Comparison of ENCODE assay signal across 23 cellular contexts in the genomic region with DNA sequence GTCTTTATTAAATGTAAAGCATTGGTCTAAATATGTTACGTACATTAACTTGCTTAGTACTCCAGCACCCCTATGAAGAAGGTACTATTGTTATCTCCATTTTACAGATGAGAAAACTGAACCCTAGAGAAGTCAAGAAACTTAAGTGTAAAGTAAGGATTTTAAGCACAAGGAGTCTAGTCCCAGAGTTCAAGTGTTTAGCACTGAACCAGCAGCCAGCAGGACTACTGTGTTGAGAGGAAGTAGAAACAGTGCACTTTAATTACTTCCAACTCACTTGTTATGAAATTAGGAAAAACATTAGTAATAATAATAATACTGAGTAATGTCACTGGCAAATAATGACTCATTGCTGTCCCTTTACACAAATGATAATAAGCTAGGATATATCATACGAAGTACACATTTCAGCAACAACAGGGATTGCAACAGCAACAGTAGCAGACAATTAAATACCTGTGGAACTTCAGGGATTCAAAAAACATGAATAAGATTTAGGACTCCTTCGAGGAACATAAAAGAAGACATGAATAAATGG.
"Had no signal": no experiment of that assay in that cellular context is flagged by ENCODE, and none has a peak within 500 bp of the region (broad histone marks: within the 10 kb centered on the region; RNA-seq: fewer than 3 reads in every experiment).

No MANE protein-coding gene starts in this region.

- H3K4me3 ChIP-seq: coronary artery, esophagus squamous epithelium, gastrocnemius medialis, heart right ventricle, left lung, lower lobe of right lung had no signal

- H3K27ac ChIP-seq: coronary artery, epithelial cell of prostate, esophagus squamous epithelium, gastrocnemius medialis, heart right ventricle, left lung, lower lobe of right lung had no signal

- H3K4me1 Mint-ChIP-seq: naive thymus-derived CD4-positive, alpha-beta T cell had no signal

- H3K36me3 Mint-ChIP-seq: naive thymus-derived CD4-positive, alpha-beta T cell had no signal

- H3K27me3 Mint-ChIP-seq: effector memory CD8-positive, alpha-beta T cell; naive thymus-derived CD4-positive, alpha-beta T cell had no signal

- H3K36me3 ChIP-seq: esophagus squamous epithelium, gastrocnemius medialis, heart right ventricle, left lung, lower lobe of right lung had no signal

- H3K4me1 ChIP-seq: esophagus squamous epithelium, gastrocnemius medialis, heart right ventricle, left lung, lower lobe of right lung had no signal

- H3K9me3 ChIP-seq: esophagus squamous epithelium, gastrocnemius medialis, heart right ventricle, left lung, lower lobe of right lung had no signal

- H3K27ac Mint-ChIP-seq: effector memory CD8-positive, alpha-beta T cell; endodermal cell; naive thymus-derived CD4-positive, alpha-beta T cell had no signal

- H3K4me3 Mint-ChIP-seq: effector memory CD8-positive, alpha-beta T cell; endodermal cell; naive thymus-derived CD4-positive, alpha-beta T cell had no signal

- H3K27me3 ChIP-seq: esophagus squamous epithelium, gastrocnemius medialis, left lung had no signal

- DNase-seq: dermis blood vessel endothelial cell; effector CD8-positive, alpha-beta T cell; effector memory CD8-positive, alpha-beta T cell; endodermal cell; erythroblast; esophagus squamous epithelium; foreskin fibroblast; foreskin melanocyte; gastrocnemius medialis; glutamatergic neuron; head of caudate nucleus; heart right ventricle; hippocampal formation; left cardiac atrium; left lung; left ventricle myocardium superior; lower lobe of right lung; mesenchymal stem cell; midbrain; naive thymus-derived CD4-positive, alpha-beta T cell had no signal

- H3K9me3 Mint-ChIP-seq: endodermal cell had no signal

- ATAC-seq: effector memory CD8-positive, alpha-beta T cell; esophagus mucosa; gastrocnemius medialis; heart right ventricle; left cardiac atrium; left lung; left ventricle myocardium superior; lower lobe of right lung; naive thymus-derived CD4-positive, alpha-beta T cell had no signal
